In genomic region chr2:86661333-86661732, GRCh38 we compare ENCODE assay signal across 1 cellular context.
TF ChIP-seq lines count a peak whose summit lies in the region.

No MANE protein-coding gene starts in this region.

TF ChIP-seq in A549, 52 proteins besides CTCF, POLR2A, EP300 and RAD21 (continued from another document):
- TF ChIP-seq BCL3 (IDR thresholded peaks at IDR 0.05) = no peak
- TF ChIP-seq MYC (IDR thresholded peaks at IDR 0.05; ENCODE audit: borderline replicate concordance, low read length) = no peak
- TF ChIP-seq ATOH8 (CRISPR knock-in tag; IDR thresholded peaks at IDR 0.05; ENCODE audit: low read depth) = no peak
